ENCODE assay signal across 28 cellular contexts in the genomic region with DNA sequence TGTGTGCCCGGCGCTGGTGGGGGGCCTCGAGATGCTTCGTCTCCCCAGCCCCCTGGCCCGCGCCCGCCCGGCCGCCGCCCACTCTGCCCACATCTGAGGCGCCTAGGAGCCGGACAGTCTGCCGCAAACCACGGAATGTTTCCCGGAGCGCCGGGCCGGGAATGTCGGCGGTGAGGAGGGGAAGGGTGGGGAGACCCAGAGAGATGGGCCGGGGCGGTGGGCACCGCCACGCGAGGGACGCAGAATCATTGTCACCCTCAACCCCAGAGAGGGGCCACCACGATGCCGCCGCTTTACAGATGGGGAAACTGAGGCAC.
"Had no signal": no experiment of that assay in that cellular context is flagged by ENCODE, and none has a peak within 500 bp of the region (broad histone marks: within the 10 kb centered on the region; RNA-seq: fewer than 3 reads in every experiment).

No MANE protein-coding gene starts in this region.

- H3K36me3 ChIP-seq: breast epithelium, gastroesophageal sphincter, suprapubic skin, tibial artery, upper lobe of right lung, WERI-Rb-1 had no signal

- H3K9ac ChIP-seq: parathyroid adenoma had no signal

- H3K27ac ChIP-seq: breast epithelium, gastroesophageal sphincter, hepatocyte, parathyroid adenoma, psoas muscle, suprapubic skin, tibial artery, upper lobe of right lung, WERI-Rb-1 had no signal

- H2AFZ ChIP-seq: hepatocyte, parathyroid adenoma had no signal

- H3K27me3 ChIP-seq: hepatocyte had no signal

- ATAC-seq: gastroesophageal sphincter; psoas muscle; stimulated activated memory B cell treated with anti-CD40 and anti-IgM and Interleukin-4, amounts not matched to agents 10 μg/mL and 1 μg/mL and 100 μg/mL, for 72 hours; upper lobe of right lung had no signal

- DNase-seq: activated CD4-positive, alpha-beta memory T cell treated with anti-CD3 and anti-CD28 coated beads for 36 hours; activated CD4-positive, alpha-beta T cell treated with anti-CD3 and anti-CD28 coated beads, Interleukin-2, amount 10 ng/mL, durations not matched to agents 24 days and 14 days; activated CD4-positive, CD25-positive, alpha-beta regulatory T cell treated with anti-CD3 and anti-CD28 coated beads, Interleukin-2, amount 50 U/mL, for 72 hours; activated CD8-positive, alpha-beta memory T cell treated with anti-CD3 and anti-CD28 coated beads, Interleukin-2, amount 50 U/mL, for 4 hours; activated gamma-delta T cell; activated naive CD4-positive, alpha-beta T cell treated with anti-CD3 and anti-CD28 coated beads, Interleukin-2, amount 50 U/mL, for 16 hours; activated T-cell treated with anti-CD3 and anti-CD28 coated beads, Interleukin-2, amount 50 U/mL, for 1 hour; amniotic stem cell; central memory CD4-positive, alpha-beta T cell; naive B cell; nucleus accumbens; psoas muscle; stimulated activated CD4-positive, alpha-beta T cell treated with anti-CD3 and anti-CD28 coated beads, Interleukin-1b, Interleukin-23, amount 100 ng/mL, for 48 hours; stimulated activated CD4-positive, alpha-beta T cell treated with anti-CD3 and anti-CD28 coated beads, Interleukin-4, amount 100 ng/mL, for 4 hours; stimulated activated CD8-positive, alpha-beta memory T cell treated with anti-CD3 and anti-CD28 coated beads, Interleukin-4, amount 100 ng/mL, for 48 hours; T-helper 9 cell; tibial artery; upper lobe of right lung; WERI-Rb-1 had no signal

- H3K4me2 ChIP-seq: hepatocyte, smooth muscle cell had no signal

- H3K4me3 ChIP-seq: breast epithelium, gastroesophageal sphincter, hepatocyte, psoas muscle, smooth muscle cell, suprapubic skin, tibial artery, upper lobe of right lung had no signal

- H3K79me2 ChIP-seq: hepatocyte, parathyroid adenoma had no signal

- H3K4me1 ChIP-seq: breast epithelium, gastroesophageal sphincter, parathyroid adenoma, psoas muscle, suprapubic skin, tibial artery, upper lobe of right lung had no signal

- FAIRE-seq: endothelial cell of umbilical vein, keratinocyte had no signal

- H3K9me3 ChIP-seq: breast epithelium, gastroesophageal sphincter, psoas muscle, suprapubic skin, tibial artery, upper lobe of right lung had no signal
